ENCODE assay signal across 18 cellular contexts in the genomic region with DNA sequence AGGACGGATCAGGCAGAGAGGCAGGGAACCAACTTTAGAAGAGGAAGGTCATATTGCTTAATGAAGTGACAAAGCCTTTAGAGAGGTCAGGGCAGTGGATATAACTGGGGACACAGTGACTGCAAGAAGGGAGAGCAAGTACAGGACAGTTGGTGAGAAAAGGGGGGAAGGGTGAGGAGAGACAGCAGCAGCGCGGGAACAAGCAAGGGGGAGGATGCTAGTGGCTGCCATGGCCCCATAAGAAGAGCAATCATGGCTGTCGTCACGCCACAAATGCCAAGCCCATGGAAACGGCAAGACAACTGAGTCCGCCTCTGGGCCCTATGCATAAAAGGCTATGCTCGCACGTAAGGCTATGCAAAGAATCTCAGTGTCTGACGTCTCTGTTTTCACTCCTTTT.
"Had no signal": no experiment of that assay in that cellular context is flagged by ENCODE, and none has a peak within 500 bp of the region (broad histone marks: within the 10 kb centered on the region; RNA-seq: fewer than 3 reads in every experiment).

No MANE protein-coding gene starts in this region.

- H3K4me1 Mint-ChIP-seq: nephron; stimulated activated naive CD8-positive, alpha-beta T cell treated with anti-CD3 and anti-CD28 coated beads, Interleukin-15, amount 100 ng/mL, for 72 hours had no signal

- H3K27me3 ChIP-seq: hepatocyte, neutrophil, vagina had no signal

- H3K4me3 Mint-ChIP-seq: naive B cell; nephron; stimulated activated naive B cell treated with anti-CD40 and anti-IgM and Interleukin-4, amounts not matched to agents 10 μg/mL and 1 μg/mL and 100 μg/mL, for 72 hours; stimulated activated naive CD8-positive, alpha-beta T cell treated with anti-CD3 and anti-CD28 coated beads, Interleukin-15, amount 100 ng/mL, for 72 hours had no signal

- H3K4me1 ChIP-seq: vagina had no signal

- H3K27me3 Mint-ChIP-seq: naive B cell; stimulated activated naive B cell treated with anti-CD40 and anti-IgM and Interleukin-4, amounts not matched to agents 10 μg/mL and 1 μg/mL and 100 μg/mL, for 72 hours; stimulated activated naive CD8-positive, alpha-beta T cell treated with anti-CD3 and anti-CD28 coated beads, Interleukin-15, amount 100 ng/mL, for 72 hours had no signal

- H3K27ac ChIP-seq: hepatocyte, left ventricle myocardium inferior, neutrophil, vagina had no signal

- ATAC-seq: left cardiac atrium; right cardiac atrium; stimulated activated naive B cell treated with anti-CD40 and anti-IgM and Interleukin-4, amounts not matched to agents 10 μg/mL and 1 μg/mL and 100 μg/mL, for 72 hours; stimulated activated naive CD8-positive, alpha-beta T cell treated with anti-CD3 and anti-CD28 coated beads, Interleukin-15, amount 100 ng/mL, for 72 hours had no signal

- H3K4me2 ChIP-seq: hepatocyte had no signal

- H3K4me3 ChIP-seq: hepatocyte, left ventricle myocardium inferior, lung, vagina had no signal

- H3K27ac Mint-ChIP-seq: nephron; stimulated activated naive B cell treated with anti-CD40 and anti-IgM and Interleukin-4, amounts not matched to agents 10 μg/mL and 1 μg/mL and 100 μg/mL, for 72 hours; stimulated activated naive CD8-positive, alpha-beta T cell treated with anti-CD3 and anti-CD28 coated beads, Interleukin-15, amount 100 ng/mL, for 72 hours had no signal

- DNase-seq: foreskin melanocyte; head of caudate nucleus; kidney; left cardiac atrium; left ventricle myocardium inferior; mesenchymal stem cell; naive B cell; right cardiac atrium; stimulated activated CD4-positive, alpha-beta T cell treated with anti-CD3 and anti-CD28 coated beads, Interleukin-4, amount 100 ng/mL, for 1 hour; stimulated activated naive B cell treated with anti-CD40 and anti-IgM and Interleukin-4, amounts not matched to agents 10 μg/mL and 1 μg/mL and 100 μg/mL, for 72 hours; stimulated activated naive CD8-positive, alpha-beta T cell treated with anti-CD3 and anti-CD28 coated beads, Interleukin-15, amount 100 ng/mL, for 72 hours; substantia nigra; trophoblast cell had no signal
